Comparison of ENCODE assay signal across 1 cellular context in genomic region chr3:102060814-102061213, GRCh38.
TF ChIP-seq lines count a peak whose summit lies in the region.

No MANE protein-coding gene starts in this region.

TF ChIP-seq in GM12878, 131 proteins besides CTCF, POLR2A, EP300 and RAD21 (continued from another document and continues in another):
- TF ChIP-seq, protein P1, sequence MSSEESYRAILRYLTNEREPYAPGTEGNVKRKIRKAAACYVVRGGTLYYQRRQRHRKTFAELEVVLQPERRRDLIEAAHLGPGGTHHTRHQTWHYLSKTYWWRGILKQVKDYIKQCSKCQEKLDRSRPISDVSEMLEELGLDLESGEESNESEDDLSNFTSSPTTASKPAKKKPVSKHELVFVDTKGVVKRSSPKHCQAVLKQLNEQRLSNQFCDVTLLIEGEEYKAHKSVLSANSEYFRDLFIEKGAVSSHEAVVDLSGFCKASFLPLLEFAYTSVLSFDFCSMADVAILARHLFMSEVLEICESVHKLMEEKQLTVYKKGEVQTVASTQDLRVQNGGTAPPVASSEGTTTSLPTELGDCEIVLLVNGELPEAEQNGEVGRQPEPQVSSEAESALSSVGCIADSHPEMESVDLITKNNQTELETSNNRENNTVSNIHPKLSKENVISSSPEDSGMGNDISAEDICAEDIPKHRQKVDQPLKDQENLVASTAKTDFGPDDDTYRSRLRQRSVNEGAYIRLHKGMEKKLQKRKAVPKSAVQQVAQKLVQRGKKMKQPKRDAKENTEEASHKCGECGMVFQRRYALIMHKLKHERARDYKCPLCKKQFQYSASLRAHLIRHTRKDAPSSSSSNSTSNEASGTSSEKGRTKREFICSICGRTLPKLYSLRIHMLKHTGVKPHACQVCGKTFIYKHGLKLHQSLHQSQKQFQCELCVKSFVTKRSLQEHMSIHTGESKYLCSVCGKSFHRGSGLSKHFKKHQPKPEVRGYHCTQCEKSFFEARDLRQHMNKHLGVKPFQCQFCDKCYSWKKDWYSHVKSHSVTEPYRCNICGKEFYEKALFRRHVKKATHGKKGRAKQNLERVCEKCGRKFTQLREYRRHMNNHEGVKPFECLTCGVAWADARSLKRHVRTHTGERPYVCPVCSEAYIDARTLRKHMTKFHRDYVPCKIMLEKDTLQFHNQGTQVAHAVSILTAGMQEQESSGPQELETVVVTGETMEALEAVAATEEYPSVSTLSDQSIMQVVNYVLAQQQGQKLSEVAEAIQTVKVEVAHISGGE (CRISPR knock-in tag; IDR thresholded peaks at IDR 0.05), result no peak
- TF ChIP-seq SREBF2 (IDR thresholded peaks at IDR 0.05; ENCODE audit: low read length) (no peak), ASH2L (IDR thresholded peaks at IDR 0.05; ENCODE audit: borderline replicate concordance, low read depth) (no peak), JUND (IDR thresholded peaks at IDR 0.05; ENCODE audit: low read depth, low read length) (peak; percentile 39), SRF (IDR thresholded peaks at IDR 0.05; ENCODE audit: low read depth in 2 of 2, low read length in 2 of 2) (peak in 1 of 2 experiments; percentile 19; a peak in 1 of 4 replicates), ZBTB40 (IDR thresholded peaks at IDR 0.05; ENCODE audit: borderline replicate concordance) (no peak), GATAD2B (conservative IDR thresholded peaks at IDR 0.05; ENCODE audit: low read depth) (no peak), SMC3 (IDR thresholded peaks at IDR 0.05; ENCODE audit: borderline replicate concordance, low read length) (no peak), RELA (IDR thresholded peaks at IDR 0.05; ENCODE audit: borderline replicate concordance, partially characterized antibody) (no peak), NFXL1 (IDR thresholded peaks at IDR 0.05; ENCODE audit: borderline replicate concordance) (no peak), ZZZ3 (IDR thresholded peaks at IDR 0.05; ENCODE audit: control insufficient read depth, insufficient read length, low read depth) (no peak), WRNIP1 (IDR thresholded peaks at IDR 0.05; ENCODE audit: borderline replicate concordance, low read depth, low read length) (no peak), JUNB (IDR thresholded peaks at IDR 0.05) (peak; percentile 75), MEF2B (IDR thresholded peaks at IDR 0.05; ENCODE audit: partially characterized antibody, poor library complexity, severe bottlenecking) (no peak), DPF2 (IDR thresholded peaks at IDR 0.05) (peak; percentile 58), FOXK2 (IDR thresholded peaks at IDR 0.05) (no peak), IKZF1 (conservative IDR thresholded peaks at IDR 0.05) (peak; percentile 75), MLLT1 (IDR thresholded peaks at IDR 0.05) (peak; percentile 88), BACH1 (IDR thresholded peaks at IDR 0.05; ENCODE audit: borderline replicate concordance) (no peak; the same call in 1 of the 2 replicates), EGR1 (IDR thresholded peaks at IDR 0.05; ENCODE audit: borderline replicate concordance in 1 of 2, low read depth in 2 of 2, low read length in 2 of 2) (no peak), CREB1 (IDR thresholded peaks at IDR 0.05; ENCODE audit: low read depth) (no peak), CUX1 (IDR thresholded peaks at IDR 0.05; ENCODE audit: insufficient replicate concordance, low read depth, low read length) (no peak), BCLAF1 (IDR thresholded peaks at IDR 0.05) (no peak), IKZF2 (IDR thresholded peaks at IDR 0.05) (peak; percentile 75 to 78; a peak in 3 of 4 replicates), PAX8 (IDR thresholded peaks at IDR 0.05) (no peak), POU2F2 (IDR thresholded peaks at IDR 0.05; ENCODE audit: borderline replicate concordance, low read depth, low read length) (no peak), RFX5 (IDR thresholded peaks at IDR 0.05; ENCODE audit: low read depth, low read length) (no peak), SPI1 (IDR thresholded peaks at IDR 0.05; ENCODE audit: borderline replicate concordance, insufficient read depth, low read depth, low read length) (no peak), MYB (IDR thresholded peaks at IDR 0.05; ENCODE audit: borderline replicate concordance, low read depth, low read length) (no peak), CHD1 (IDR thresholded peaks at IDR 0.05; ENCODE audit: low read depth, low read length) (no peak), FOS (IDR thresholded peaks at IDR 0.05; ENCODE audit: borderline replicate concordance, extremely low read depth, insufficient read length) (no peak), ZNF217 (IDR thresholded peaks at IDR 0.05) (0 out of 2 replicates have a peak, but pooled peaks have one; percentile 51), NR2F1 (conservative IDR thresholded peaks at IDR 0.05) (peak; percentile 84), HDAC2 (IDR thresholded peaks at IDR 0.05) (no peak), PBX3 (IDR thresholded peaks at IDR 0.05; ENCODE audit: insufficient replicate concordance, low read depth, low read length) (no peak), CEBPB (IDR thresholded peaks at IDR 0.05; ENCODE audit: borderline replicate concordance in 1 of 2, low read depth in 2 of 2, low read length in 2 of 2) (no peak), NR2C2 (IDR thresholded peaks at IDR 0.05; ENCODE audit: borderline replicate concordance, control insufficient read depth, insufficient read length, low read depth) (no peak), HCFC1 (IDR thresholded peaks at IDR 0.05; ENCODE audit: low read length) (no peak)
- TF ChIP-seq, protein P2, sequence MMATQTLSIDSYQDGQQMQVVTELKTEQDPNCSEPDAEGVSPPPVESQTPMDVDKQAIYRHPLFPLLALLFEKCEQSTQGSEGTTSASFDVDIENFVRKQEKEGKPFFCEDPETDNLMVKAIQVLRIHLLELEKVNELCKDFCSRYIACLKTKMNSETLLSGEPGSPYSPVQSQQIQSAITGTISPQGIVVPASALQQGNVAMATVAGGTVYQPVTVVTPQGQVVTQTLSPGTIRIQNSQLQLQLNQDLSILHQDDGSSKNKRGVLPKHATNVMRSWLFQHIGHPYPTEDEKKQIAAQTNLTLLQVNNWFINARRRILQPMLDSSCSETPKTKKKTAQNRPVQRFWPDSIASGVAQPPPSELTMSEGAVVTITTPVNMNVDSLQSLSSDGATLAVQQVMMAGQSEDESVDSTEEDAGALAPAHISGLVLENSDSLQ (IDR thresholded peaks at IDR 0.05), result no peak
